Comparison of ENCODE assay signal across 1 cellular context in genomic region chr7:106057962-106058901, GRCh38.
TF ChIP-seq lines count a peak whose summit lies in the region.

No MANE protein-coding gene starts in this region.

TF ChIP-seq in GM12878, 131 proteins besides CTCF, POLR2A, EP300 and RAD21 (continued from another document):
- peak; percentile 63 for TF ChIP-seq ZNF384 (IDR thresholded peaks at IDR 0.05; ENCODE audit: borderline replicate concordance, low read depth, low read length)
- 0 out of 2 replicates have a peak, but pooled peaks have one; percentile 31 for TF ChIP-seq GATAD2B (conservative IDR thresholded peaks at IDR 0.05; ENCODE audit: low read depth)
- peak; percentile 90 for TF ChIP-seq DPF2 (IDR thresholded peaks at IDR 0.05)
- no peak for TF ChIP-seq SIN3A (IDR thresholded peaks at IDR 0.05; ENCODE audit: low read depth, low read length)
- TF ChIP-seq TBL1XR1 (IDR thresholded peaks at IDR 0.05; ENCODE audit: low read depth, low read length), result peak; percentile 40
- peak; percentile 96 for TF ChIP-seq PAX5 (IDR thresholded peaks at IDR 0.05; ENCODE audit: borderline replicate concordance, low read depth, low read length)
- peak; percentile 68 for TF ChIP-seq YY1 (IDR thresholded peaks at IDR 0.05; ENCODE audit: low read depth, low read length)
- TF ChIP-seq RAD51 (IDR thresholded peaks at IDR 0.05), result no peak
- peak in 1 of 2 experiments; percentile 92; a peak in 2 of 3 replicates for TF ChIP-seq EGR1 (IDR thresholded peaks at IDR 0.05; ENCODE audit: borderline replicate concordance in 1 of 2, low read depth in 2 of 2, low read length in 2 of 2)
- TF ChIP-seq IRF4 (IDR thresholded peaks at IDR 0.05; ENCODE audit: low read depth, low read length), result peak; percentile 67; the same call in 1 of the 2 replicates
- TF ChIP-seq BCL11A (IDR thresholded peaks at IDR 0.05; ENCODE audit: low read depth, low read length), result peak; percentile 68
- TF ChIP-seq, protein P1, sequence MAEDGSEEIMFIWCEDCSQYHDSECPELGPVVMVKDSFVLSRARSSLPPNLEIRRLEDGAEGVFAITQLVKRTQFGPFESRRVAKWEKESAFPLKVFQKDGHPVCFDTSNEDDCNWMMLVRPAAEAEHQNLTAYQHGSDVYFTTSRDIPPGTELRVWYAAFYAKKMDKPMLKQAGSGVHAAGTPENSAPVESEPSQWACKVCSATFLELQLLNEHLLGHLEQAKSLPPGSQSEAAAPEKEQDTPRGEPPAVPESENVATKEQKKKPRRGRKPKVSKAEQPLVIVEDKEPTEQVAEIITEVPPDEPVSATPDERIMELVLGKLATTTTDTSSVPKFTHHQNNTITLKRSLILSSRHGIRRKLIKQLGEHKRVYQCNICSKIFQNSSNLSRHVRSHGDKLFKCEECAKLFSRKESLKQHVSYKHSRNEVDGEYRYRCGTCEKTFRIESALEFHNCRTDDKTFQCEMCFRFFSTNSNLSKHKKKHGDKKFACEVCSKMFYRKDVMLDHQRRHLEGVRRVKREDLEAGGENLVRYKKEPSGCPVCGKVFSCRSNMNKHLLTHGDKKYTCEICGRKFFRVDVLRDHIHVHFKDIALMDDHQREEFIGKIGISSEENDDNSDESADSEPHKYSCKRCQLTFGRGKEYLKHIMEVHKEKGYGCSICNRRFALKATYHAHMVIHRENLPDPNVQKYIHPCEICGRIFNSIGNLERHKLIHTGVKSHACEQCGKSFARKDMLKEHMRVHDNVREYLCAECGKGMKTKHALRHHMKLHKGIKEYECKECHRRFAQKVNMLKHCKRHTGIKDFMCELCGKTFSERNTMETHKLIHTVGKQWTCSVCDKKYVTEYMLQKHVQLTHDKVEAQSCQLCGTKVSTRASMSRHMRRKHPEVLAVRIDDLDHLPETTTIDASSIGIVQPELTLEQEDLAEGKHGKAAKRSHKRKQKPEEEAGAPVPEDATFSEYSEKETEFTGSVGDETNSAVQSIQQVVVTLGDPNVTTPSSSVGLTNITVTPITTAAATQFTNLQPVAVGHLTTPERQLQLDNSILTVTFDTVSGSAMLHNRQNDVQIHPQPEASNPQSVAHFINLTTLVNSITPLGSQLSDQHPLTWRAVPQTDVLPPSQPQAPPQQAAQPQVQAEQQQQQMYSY (CRISPR knock-in tag; IDR thresholded peaks at IDR 0.05), result no peak
- TF ChIP-seq RELA (IDR thresholded peaks at IDR 0.05; ENCODE audit: borderline replicate concordance, partially characterized antibody), result no peak
- peak; percentile 89 to 90 for TF ChIP-seq IKZF2 (IDR thresholded peaks at IDR 0.05)
- peak; percentile 91 for TF ChIP-seq IKZF1 (conservative IDR thresholded peaks at IDR 0.05)
- no peak for TF ChIP-seq SREBF2 (IDR thresholded peaks at IDR 0.05; ENCODE audit: low read length)
- TF ChIP-seq POLR2AphosphoS5 (IDR thresholded peaks at IDR 0.05; ENCODE audit: low read length), result peak; percentile 39; the same call in 1 of the 2 replicates
- TF ChIP-seq ATF7 (IDR thresholded peaks at IDR 0.05; ENCODE audit: low read depth), result 0 out of 2 replicates have a peak, but pooled peaks have one; percentile 53
- TF ChIP-seq MEF2B (IDR thresholded peaks at IDR 0.05; ENCODE audit: partially characterized antibody, poor library complexity, severe bottlenecking), result peak; percentile 98
- TF ChIP-seq PAX8 (IDR thresholded peaks at IDR 0.05), result 0 out of 2 replicates have a peak, but pooled peaks have one; percentile 42
- TF ChIP-seq, protein P2, sequence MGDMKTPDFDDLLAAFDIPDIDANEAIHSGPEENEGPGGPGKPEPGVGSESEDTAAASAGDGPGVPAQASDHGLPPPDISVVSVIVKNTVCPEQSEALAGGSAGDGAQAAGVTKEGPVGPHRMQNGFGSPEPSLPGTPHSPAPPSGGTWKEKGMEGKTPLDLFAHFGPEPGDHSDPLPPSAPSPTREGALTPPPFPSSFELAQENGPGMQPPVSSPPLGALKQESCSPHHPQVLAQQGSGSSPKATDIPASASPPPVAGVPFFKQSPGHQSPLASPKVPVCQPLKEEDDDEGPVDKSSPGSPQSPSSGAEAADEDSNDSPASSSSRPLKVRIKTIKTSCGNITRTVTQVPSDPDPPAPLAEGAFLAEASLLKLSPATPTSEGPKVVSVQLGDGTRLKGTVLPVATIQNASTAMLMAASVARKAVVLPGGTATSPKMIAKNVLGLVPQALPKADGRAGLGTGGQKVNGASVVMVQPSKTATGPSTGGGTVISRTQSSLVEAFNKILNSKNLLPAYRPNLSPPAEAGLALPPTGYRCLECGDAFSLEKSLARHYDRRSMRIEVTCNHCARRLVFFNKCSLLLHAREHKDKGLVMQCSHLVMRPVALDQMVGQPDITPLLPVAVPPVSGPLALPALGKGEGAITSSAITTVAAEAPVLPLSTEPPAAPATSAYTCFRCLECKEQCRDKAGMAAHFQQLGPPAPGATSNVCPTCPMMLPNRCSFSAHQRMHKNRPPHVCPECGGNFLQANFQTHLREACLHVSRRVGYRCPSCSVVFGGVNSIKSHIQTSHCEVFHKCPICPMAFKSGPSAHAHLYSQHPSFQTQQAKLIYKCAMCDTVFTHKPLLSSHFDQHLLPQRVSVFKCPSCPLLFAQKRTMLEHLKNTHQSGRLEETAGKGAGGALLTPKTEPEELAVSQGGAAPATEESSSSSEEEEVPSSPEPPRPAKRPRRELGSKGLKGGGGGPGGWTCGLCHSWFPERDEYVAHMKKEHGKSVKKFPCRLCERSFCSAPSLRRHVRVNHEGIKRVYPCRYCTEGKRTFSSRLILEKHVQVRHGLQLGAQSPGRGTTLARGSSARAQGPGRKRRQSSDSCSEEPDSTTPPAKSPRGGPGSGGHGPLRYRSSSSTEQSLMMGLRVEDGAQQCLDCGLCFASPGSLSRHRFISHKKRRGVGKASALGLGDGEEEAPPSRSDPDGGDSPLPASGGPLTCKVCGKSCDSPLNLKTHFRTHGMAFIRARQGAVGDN (IDR thresholded peaks at IDR 0.05), result 0 out of 2 replicates have a peak, but pooled peaks have one; percentile 22
- peak; percentile 41; the same call in 1 of the 2 replicates for TF ChIP-seq SMARCA5 (IDR thresholded peaks at IDR 0.05)
- peak; percentile 72 for TF ChIP-seq CREM (IDR thresholded peaks at IDR 0.05; ENCODE audit: low read depth)
- peak; percentile 72; the same call in 1 of the 2 replicates for TF ChIP-seq NBN (IDR thresholded peaks at IDR 0.05)
- no peak for TF ChIP-seq KAT2A (conservative IDR thresholded peaks at IDR 0.05; ENCODE audit: control insufficient read depth, low read depth, low read length)
- TF ChIP-seq, protein P3, sequence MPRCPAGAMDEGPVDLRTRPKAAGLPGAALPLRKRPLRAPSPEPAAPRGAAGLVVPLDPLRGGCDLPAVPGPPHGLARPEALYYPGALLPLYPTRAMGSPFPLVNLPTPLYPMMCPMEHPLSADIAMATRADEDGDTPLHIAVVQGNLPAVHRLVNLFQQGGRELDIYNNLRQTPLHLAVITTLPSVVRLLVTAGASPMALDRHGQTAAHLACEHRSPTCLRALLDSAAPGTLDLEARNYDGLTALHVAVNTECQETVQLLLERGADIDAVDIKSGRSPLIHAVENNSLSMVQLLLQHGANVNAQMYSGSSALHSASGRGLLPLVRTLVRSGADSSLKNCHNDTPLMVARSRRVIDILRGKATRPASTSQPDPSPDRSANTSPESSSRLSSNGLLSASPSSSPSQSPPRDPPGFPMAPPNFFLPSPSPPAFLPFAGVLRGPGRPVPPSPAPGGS (IDR thresholded peaks at IDR 0.05; ENCODE audit: borderline replicate concordance, insufficient read depth, low read depth, low read length, poor library complexity, severe bottlenecking), result peak; percentile 58
- TF ChIP-seq MTA2 (IDR thresholded peaks at IDR 0.05; ENCODE audit: low read depth), result peak; percentile 80
- 0 out of 2 replicates have a peak, but pooled peaks have one; percentile 25 for TF ChIP-seq KDM1A (IDR thresholded peaks at IDR 0.05; ENCODE audit: borderline replicate concordance)
- no peak for TF ChIP-seq MYC (IDR thresholded peaks at IDR 0.05; ENCODE audit: insufficient read depth, insufficient read length, insufficient replicate concordance, low read length, severe bottlenecking)
- TF ChIP-seq JUNB (IDR thresholded peaks at IDR 0.05), result peak; percentile 51
- TF ChIP-seq ETV6 (conservative IDR thresholded peaks at IDR 0.05 in 1 of 2, IDR thresholded peaks at IDR 0.05 in 1 of 2; ENCODE audit: borderline replicate concordance in 1 of 2, low read depth in 1 of 2), result peak in 1 of 2 experiments; percentile 73; a peak in 2 of 4 replicates
- TF ChIP-seq TARDBP (IDR thresholded peaks at IDR 0.05; ENCODE audit: borderline replicate concordance), result peak; percentile 62; the same call in 1 of the 2 replicates
- TF ChIP-seq ZBED1 (IDR thresholded peaks at IDR 0.05; ENCODE audit: borderline replicate concordance), result peak; percentile 27; the same call in 1 of the 2 replicates
- TF ChIP-seq SPI1 (IDR thresholded peaks at IDR 0.05; ENCODE audit: borderline replicate concordance, insufficient read depth, low read depth, low read length), result peak; percentile 88
- 0 out of 2 replicates have a peak, but pooled peaks have one; percentile 15 for TF ChIP-seq HDGF (IDR thresholded peaks at IDR 0.05)
- TF ChIP-seq, protein P4, sequence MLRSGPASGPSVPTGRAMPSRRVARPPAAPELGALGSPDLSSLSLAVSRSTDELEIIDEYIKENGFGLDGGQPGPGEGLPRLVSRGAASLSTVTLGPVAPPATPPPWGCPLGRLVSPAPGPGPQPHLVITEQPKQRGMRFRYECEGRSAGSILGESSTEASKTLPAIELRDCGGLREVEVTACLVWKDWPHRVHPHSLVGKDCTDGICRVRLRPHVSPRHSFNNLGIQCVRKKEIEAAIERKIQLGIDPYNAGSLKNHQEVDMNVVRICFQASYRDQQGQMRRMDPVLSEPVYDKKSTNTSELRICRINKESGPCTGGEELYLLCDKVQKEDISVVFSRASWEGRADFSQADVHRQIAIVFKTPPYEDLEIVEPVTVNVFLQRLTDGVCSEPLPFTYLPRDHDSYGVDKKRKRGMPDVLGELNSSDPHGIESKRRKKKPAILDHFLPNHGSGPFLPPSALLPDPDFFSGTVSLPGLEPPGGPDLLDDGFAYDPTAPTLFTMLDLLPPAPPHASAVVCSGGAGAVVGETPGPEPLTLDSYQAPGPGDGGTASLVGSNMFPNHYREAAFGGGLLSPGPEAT (IDR thresholded peaks at IDR 0.05; ENCODE audit: low read depth), result peak; percentile 69
- no peak for TF ChIP-seq HDAC6 (IDR thresholded peaks at IDR 0.05; ENCODE audit: unreplicated experiment)
- peak; percentile 85 for TF ChIP-seq POU2F2 (IDR thresholded peaks at IDR 0.05; ENCODE audit: borderline replicate concordance, low read depth, low read length)
- TF ChIP-seq BHLHE40 (IDR thresholded peaks at IDR 0.05; ENCODE audit: borderline replicate concordance in 1 of 2, low read depth in 2 of 2, low read length in 1 of 2), result peak in 1 of 2 experiments; percentile 44; a peak in 2 of 4 replicates
- no peak for TF ChIP-seq SUPT20H (IDR thresholded peaks at IDR 0.05; ENCODE audit: borderline replicate concordance, control insufficient read depth, low read depth, low read length)
- peak; percentile 38 for TF ChIP-seq SP1 (IDR thresholded peaks at IDR 0.05; ENCODE audit: low read depth, low read length)
- peak; percentile 87 for TF ChIP-seq RUNX3 (IDR thresholded peaks at IDR 0.05; ENCODE audit: low read length)
- TF ChIP-seq TCF3 (IDR thresholded peaks at IDR 0.05; ENCODE audit: borderline replicate concordance, insufficient read depth, low read depth, low read length), result peak; percentile 92
- 0 out of 2 replicates have a peak, but pooled peaks have one; percentile 48 for TF ChIP-seq MXI1 (IDR thresholded peaks at IDR 0.05; ENCODE audit: low read depth, low read length)
- peak; percentile 87 for TF ChIP-seq NFIC (IDR thresholded peaks at IDR 0.05; ENCODE audit: low read depth, low read length)
- TF ChIP-seq EED (IDR thresholded peaks at IDR 0.05; ENCODE audit: low read depth), result peak; percentile 90
- no peak for TF ChIP-seq LARP7 (IDR thresholded peaks at IDR 0.05)
- TF ChIP-seq MAX (IDR thresholded peaks at IDR 0.05; ENCODE audit: low read depth, low read length), result no peak
- peak; percentile 65; the same call in 1 of the 2 replicates for TF ChIP-seq CHD2 (IDR thresholded peaks at IDR 0.05; ENCODE audit: borderline replicate concordance, low read depth, low read length)
- TF ChIP-seq NR2F1 (conservative IDR thresholded peaks at IDR 0.05), result peak; percentile 94
- TF ChIP-seq, protein P5, sequence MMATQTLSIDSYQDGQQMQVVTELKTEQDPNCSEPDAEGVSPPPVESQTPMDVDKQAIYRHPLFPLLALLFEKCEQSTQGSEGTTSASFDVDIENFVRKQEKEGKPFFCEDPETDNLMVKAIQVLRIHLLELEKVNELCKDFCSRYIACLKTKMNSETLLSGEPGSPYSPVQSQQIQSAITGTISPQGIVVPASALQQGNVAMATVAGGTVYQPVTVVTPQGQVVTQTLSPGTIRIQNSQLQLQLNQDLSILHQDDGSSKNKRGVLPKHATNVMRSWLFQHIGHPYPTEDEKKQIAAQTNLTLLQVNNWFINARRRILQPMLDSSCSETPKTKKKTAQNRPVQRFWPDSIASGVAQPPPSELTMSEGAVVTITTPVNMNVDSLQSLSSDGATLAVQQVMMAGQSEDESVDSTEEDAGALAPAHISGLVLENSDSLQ (IDR thresholded peaks at IDR 0.05), result peak; percentile 55; the same call in 1 of the 2 replicates
- no peak for TF ChIP-seq POLR2AphosphoS2 (IDR thresholded peaks at IDR 0.05; ENCODE audit: low read depth, low read length)
- 0 out of 2 replicates have a peak, but pooled peaks have one; percentile 33 for TF ChIP-seq TAF1 (IDR thresholded peaks at IDR 0.05; ENCODE audit: borderline replicate concordance, low read depth, low read length)
- TF ChIP-seq FOXM1 (IDR thresholded peaks at IDR 0.05; ENCODE audit: low read depth, low read length), result peak; percentile 74
- no peak for TF ChIP-seq STAT1 (conservative IDR thresholded peaks at IDR 0.05)
- TF ChIP-seq ZNF217 (IDR thresholded peaks at IDR 0.05), result peak; percentile 85
- TF ChIP-seq RBBP5 (conservative IDR thresholded peaks at IDR 0.05), result no peak
- TF ChIP-seq RFX5 (IDR thresholded peaks at IDR 0.05; ENCODE audit: low read depth, low read length), result no peak
